21 cellular contexts compared by ENCODE assay signal in genomic region chr17:81415681-81416080, GRCh38. TPM values are rescaled to one million over a fixed set of nuclear protein-coding genes. Genes with fewer than 3 reads are reported as not detected.
DNase-seq lines count a peak whose midpoint lies in the region; ATAC-seq, FAIRE-seq and TF ChIP-seq lines count a peak whose summit lies in the region.
"Had no signal": no experiment of that assay in that cellular context is flagged by ENCODE, and none has a peak within 500 bp of the region (broad histone marks: within the 10 kb centered on the region; RNA-seq: fewer than 3 reads in every experiment).

No MANE protein-coding gene starts in this region.

- ATAC-seq in K562 (no peak), GM19023 (IDR thresholded peaks at IDR 0.05; ENCODE audit: unreplicated experiment) (no peak), HG02678 (IDR thresholded peaks at IDR 0.05; ENCODE audit: unreplicated experiment) (no peak)
- ATAC-seq: HCT116, SK-N-SH treated with all-trans-retinoic acid at 6 μM for 48 hours had no signal

- H4K20me1 ChIP-seq in K562 (replicated peaks; ENCODE audit: control insufficient read depth, insufficient read depth, low read length) (no peaks in the 10 kb centered on the region), neural progenitor cell (ENCODE audit: low read depth) (peaks cover 52% of the 10 kb centered on the region)

- H3K27me3 ChIP-seq in K562 (ENCODE audit: control insufficient read depth in 2 of 2, insufficient read depth in 2 of 2, low read length in 2 of 2) (no peaks in the 10 kb centered on the region; a peak in 1 of 5 replicates), neural progenitor cell (no peaks in the 10 kb centered on the region)

- H3K36me3 ChIP-seq in HEK293 (ENCODE audit: control insufficient read depth in 2 of 2, insufficient read depth in 1 of 2, low read length in 2 of 2) (no peaks in the 10 kb centered on the region), K562 (ENCODE audit: control insufficient read depth, insufficient read depth, low read length) (no peaks in the 10 kb centered on the region; the same call in 2 of the 3 replicates), neural progenitor cell (no peaks in the 10 kb centered on the region)

- no peak for TF ChIP-seq POLR2A in K562 (conservative IDR thresholded peaks at IDR 0.05)

- H3F3A ChIP-seq in neural progenitor cell (ENCODE audit: low read depth): no peaks in the 10 kb centered on the region

- peaks cover 14% of the 10 kb centered on the region for H3K4me1 ChIP-seq in HEK293 (ENCODE audit: control insufficient read depth, insufficient read depth, low read length)
- H3K4me1 ChIP-seq in K562 (replicated peaks in 1 of 2; ENCODE audit: control insufficient read depth in 2 of 2, insufficient read depth in 2 of 2, low read length in 2 of 2): peaks cover 13 to 89% of the 10 kb centered on the region in 2 experiments
- peaks cover 17% of the 10 kb centered on the region for H3K4me1 ChIP-seq in neural progenitor cell

- H3K4me2 ChIP-seq in K562 (ENCODE audit: insufficient read depth, low read length): no peak overlapping the region
- H3K4me2 ChIP-seq in neural progenitor cell: no peak overlapping the region
- H3K4me2 ChIP-seq: KMS-11, PC-9 had no signal

- no peak for TF ChIP-seq RAD21 in K562 (CRISPR knock-in tag; conservative IDR thresholded peaks at IDR 0.05 in 1 of 2, IDR thresholded peaks at IDR 0.05 in 1 of 2)

- H3K4me3 ChIP-seq in HEK293 (ENCODE audit: low read depth, low read length) (no peak overlapping the region), K562 (no peak overlapping the region), neural progenitor cell (no peak overlapping the region)
- H3K4me3 ChIP-seq: PC-9 had no signal

- in situ Hi-C loops in K562 (cut with MboI): no loop called here

- TF ChIP-seq CTCF in 22Rv1 (IDR thresholded peaks at IDR 0.05) (no peak), HEK293 (tag by site-specific recombination; IDR thresholded peaks at IDR 0.05) (no peak), K562 (IDR thresholded peaks at IDR 0.05 in 2 of 3, conservative IDR thresholded peaks at IDR 0.05 in 1 of 3; ENCODE audit: insufficient read depth in 2 of 3, low read depth in 1 of 3, low read length in 3 of 3) (no peak), neural progenitor cell (IDR thresholded peaks at IDR 0.05) (no peak)

- H3K9me3 ChIP-seq in HEK293 (ENCODE audit: control insufficient read depth, insufficient read depth, low read depth, low read length) (no peaks in the 10 kb centered on the region), K562 (replicated peaks; ENCODE audit: control insufficient read depth, insufficient read depth, low read depth, low read length) (no peaks in the 10 kb centered on the region), neural progenitor cell (ENCODE audit: low read depth) (no peaks in the 10 kb centered on the region)

- peak overlapping the region in 1 of 2 experiments; percentile 42; a peak in 1 of 4 replicates for H3K9ac ChIP-seq in K562 (ENCODE audit: insufficient read depth in 1 of 2, low read depth in 2 of 2, low read length in 2 of 2)
- H3K9ac ChIP-seq in neural progenitor cell: no peak overlapping the region
- H3K9ac ChIP-seq: KMS-11 had no signal

- no peak for FAIRE-seq in K562 (lab: Jason Lieb, UNC)

- peaks cover 2% of the 10 kb centered on the region for H3K27me3 Mint-ChIP-seq in neural progenitor cell (ENCODE audit: insufficient read depth, low read depth)
- peaks cover 2% of the 10 kb centered on the region for H3K27me3 Mint-ChIP-seq in T-helper 2 cell treated with Interferon-gamma antibody and Interleukin-4, amounts not matched to agents 5 μg/mL and 100 μg/mL, for 36 hours (ENCODE audit: low read depth)

- peaks cover 9% of the 10 kb centered on the region for H3K79me2 ChIP-seq in K562 (ENCODE audit: control insufficient read depth, insufficient read depth, low read length)
- no peaks in the 10 kb centered on the region for H3K79me2 ChIP-seq in neural progenitor cell (ENCODE audit: low read depth)

- H3K36me3 Mint-ChIP-seq in neural progenitor cell: peaks cover 8% of the 10 kb centered on the region
- H3K36me3 Mint-ChIP-seq in T-helper 2 cell treated with Interferon-gamma antibody and Interleukin-4, amounts not matched to agents 5 μg/mL and 100 μg/mL, for 36 hours (ENCODE audit: low read depth): no peaks in the 10 kb centered on the region
- H3K36me3 Mint-ChIP-seq: CD4-positive, alpha-beta memory T cell had no signal

- H3K4me1 Mint-ChIP-seq in neural progenitor cell: peaks cover 22% of the 10 kb centered on the region
- H3K4me1 Mint-ChIP-seq in T-helper 2 cell treated with Interferon-gamma antibody and Interleukin-4, amounts not matched to agents 5 μg/mL and 100 μg/mL, for 36 hours (ENCODE audit: low read depth): peaks cover 3% of the 10 kb centered on the region

- H3K4me3 Mint-ChIP-seq in neural progenitor cell: no peak overlapping the region
- H3K4me3 Mint-ChIP-seq in T-helper 2 cell treated with Interferon-gamma antibody and Interleukin-4, amounts not matched to agents 5 μg/mL and 100 μg/mL, for 36 hours: no peak overlapping the region
- H3K4me3 Mint-ChIP-seq: CD4-positive, alpha-beta memory T cell had no signal

- intact Hi-C loops in K562 (cut with micrococcal nuclease): no loop called here

- H3K9me1 ChIP-seq in K562 (ENCODE audit: control insufficient read depth, insufficient read depth, low read length): no peaks in the 10 kb centered on the region

- H3K27ac ChIP-seq in 22Rv1 (0 out of 2 replicates have a peak overlapping the region, but pooled peaks have one; percentile 4), HEK293 (ENCODE audit: extremely low read depth, low read depth, low read length) (no peak overlapping the region), K562 (ENCODE audit: extremely low read depth, low read depth, low read length) (no peak overlapping the region), neural progenitor cell (no peak overlapping the region)
- H3K27ac ChIP-seq: KMS-11, PC-9 had no signal

- BruUV-seq in K562 (replicated peaks; lab: Mats Ljungman, UMichigan): no TSS peak

- DNase-seq in K562 (ENCODE audit: extremely low read depth in 1 of 4, low spot score in 3 of 4) (no peak), neural progenitor cell (ENCODE audit: low spot score) (no peak)
- DNase-seq in T-helper 2 cell treated with Interferon-gamma antibody and Interleukin-4, amounts not matched to agents 5 μg/mL and 100 μg/mL, for 36 hours (ENCODE audit: low spot score): no peak
- DNase-seq: Calu3; CD4-positive, alpha-beta memory T cell; DMS153; GOT3; NCI-H146; NCI-H2029; NCI-H226; NCI-H510A treated with DMSO at 0.1 percent for 48 hours; NCI-H748 treated with DMSO at 0.1 percent for 48 hours; PC-9; SIG-M5 had no signal

- CTCF ChIA-PET in HEK293 (lab: Yijun Ruan, JAX) (interaction anchor here (2.3 kb wide), 1 partner anchor 69 kb away, joined by 8 read pairs; no protein-coding TSS in a partner anchor), K562 (lab: Yijun Ruan, JAX; ENCODE audit: low intra/inter-chr PET ratio) (no interaction called here)

- POLR2A ChIA-PET in HEK293 (lab: Yijun Ruan, JAX): interaction anchor here (1.4 kb wide), 1 partner anchor 21 kb away, joined by 6 read pairs; the partner anchor contains the start of gene BAHCC1
- POLR2A ChIA-PET in K562 (lab: Yijun Ruan, JAX): interaction anchor here (0.6 to 1.2 kb wide), 2 partner anchors 11 to 78 kb away, joined by 3 read pairs; no protein-coding TSS in a partner anchor

- WGBS in K562 (ENCODE audit: insufficient coverage, low coverage, missing lambda C conversion rate): 89% methylated on average over 12 of the region's 15 CpGs

- H2AFZ ChIP-seq in K562 (ENCODE audit: low read depth, low read length) (no peak overlapping the region), neural progenitor cell (replicated peaks) (no peak overlapping the region)
- H2AFZ ChIP-seq: PC-9 had no signal

- no peak for TF ChIP-seq EP300 in K562 (IDR thresholded peaks at IDR 0.05; ENCODE audit: low read length)

- H3K27ac Mint-ChIP-seq in neural progenitor cell: peak overlapping the region; percentile 15
- H3K27ac Mint-ChIP-seq in T-helper 2 cell treated with Interferon-gamma antibody and Interleukin-4, amounts not matched to agents 5 μg/mL and 100 μg/mL, for 36 hours: no peak overlapping the region

- no peaks in the 10 kb centered on the region for H3K9me3 Mint-ChIP-seq in neural progenitor cell
- no peaks in the 10 kb centered on the region for H3K9me3 Mint-ChIP-seq in T-helper 2 cell treated with Interferon-gamma antibody and Interleukin-4, amounts not matched to agents 5 μg/mL and 100 μg/mL, for 36 hours
- H3K9me3 Mint-ChIP-seq: CD4-positive, alpha-beta memory T cell had no signal

TF ChIP-seq in HEK293, 187 proteins besides CTCF, POLR2A, EP300 and RAD21:
- TF ChIP-seq KLF1 (tag by site-specific recombination; IDR thresholded peaks at IDR 0.05) (0 out of 2 replicates have a peak, but pooled peaks have one; percentile 8), ZSCAN30 (tag by site-specific recombination; IDR thresholded peaks at IDR 0.05) (no peak)

TF ChIP-seq in K562, 482 proteins besides CTCF, POLR2A, EP300 and RAD21 (continues in another document):
- 0 out of 2 replicates have a peak, but pooled peaks have one; percentile 7 for TF ChIP-seq USF1 (CRISPR knock-in tag; IDR thresholded peaks at IDR 0.05)
- TF ChIP-seq SAFB2 (IDR thresholded peaks at IDR 0.05; ENCODE audit: borderline replicate concordance, low read depth, low read length, severe bottlenecking): no peak

RNA-seq across cellular contexts. Expression of gene BAHCC1, which starts 20.4 kb away (rescaled TPM):
- total RNA-seq in K562 (2011; cell fraction: chromatin; rRNA removed; ENCODE audit: low replicate concordance): 32.5 and 87.9 TPM in 2 replicates
- total RNA-seq in K562 (2011; cell fraction: nucleolus; rRNA removed): 48.6 and 57.5 TPM in 2 replicates
- 39.0 and 40.6 TPM in 2 replicates for total RNA-seq in K562 (2011; cell fraction: nucleoplasm; rRNA removed)
- total RNA-seq in K562 (2014; rRNA removed): 11.1 and 13.9 TPM in 2 replicates
- 2.1 and 2.6 TPM in 2 replicates for total RNA-seq in K562 (2014; rRNA removed; fragmentation: Illumina TruSeq; extraction: Trizol)
- 5.0 and 6.5 TPM in 2 replicates for total RNA-seq in K562 (2015; rRNA removed; fragmentation: Illumina TruSeq; extraction: Trizol)
- 20.8 and 26.9 TPM in 2 replicates for total RNA-seq in K562 (2021)
- polyA plus RNA-seq in K562 (2011; rRNA removed): 4.4 and 11.8 TPM in 2 replicates
- polyA plus RNA-seq in K562 (2011; cell fraction: cytosol; rRNA removed): 8.6 and 8.8 TPM in 2 replicates
- polyA plus RNA-seq in K562 (2011; cell fraction: nucleus; rRNA removed): 112 and 139 TPM in 2 replicates
- polyA plus RNA-seq in K562 (2012): 14.4 and 22.5 TPM in 2 replicates
- 5.5 and 6.8 TPM in 2 replicates for polyA plus RNA-seq in K562 (2014; fragmentation: Illumina TruSeq; extraction: Trizol)
- under 1 TPM; 0.14 to 0.24 TPM for polyA plus RNA-seq in K562 (2014; fragmentation: Nextera tagmentation; extraction: Ambion mirVana)
- 17.2 and 23.3 TPM in 2 replicates for polyA plus RNA-seq in K562 (2014; rRNA removed)
- 0.72 and 2.7 TPM in 2 replicates for polyA minus RNA-seq in K562 (2011; rRNA and poly(A)+ RNA removed)
- 6.8 and 8.7 TPM in 2 replicates for polyA minus RNA-seq in K562 (2011; cell fraction: cytosol; rRNA and poly(A)+ RNA removed)
- polyA minus RNA-seq in K562 (2011; cell fraction: nucleus; rRNA and poly(A)+ RNA removed): 12.7 and 15.3 TPM in 2 replicates
- 3.4 and 26.3 TPM in 2 replicates for total RNA-seq in neural progenitor cell (ENCODE audit: low replicate concordance)
- total RNA-seq: CD4-positive, alpha-beta memory T cell had no signal
- polyA plus RNA-seq: CD4-positive, alpha-beta memory T cell had no signal
